24 cellular contexts compared by ENCODE assay signal in genomic region chr20:1927217-1927616, GRCh38. TPM values are rescaled to one million over a fixed set of nuclear protein-coding genes. Genes with fewer than 3 reads are reported as not detected.
DNase-seq lines count a peak whose midpoint lies in the region; ATAC-seq and TF ChIP-seq lines count a peak whose summit lies in the region.
"Had no signal": no experiment of that assay in that cellular context is flagged by ENCODE, and none has a peak within 500 bp of the region (broad histone marks: within the 10 kb centered on the region; RNA-seq: fewer than 3 reads in every experiment).

No MANE protein-coding gene starts in this region.

- H3K9me3 Mint-ChIP-seq in CD14-positive monocyte (no peaks in the 10 kb centered on the region), endodermal cell (no peaks in the 10 kb centered on the region)
- H3K9me3 Mint-ChIP-seq in activated CD8-positive, alpha-beta T cell treated with anti-CD3 and anti-CD28 coated beads, Interleukin-2, amount 10 ng/mL, durations not matched to agents 7 days and 5 days (ENCODE audit: insufficient read depth) = no peaks in the 10 kb centered on the region

- H3K27ac ChIP-seq in angular gyrus (ENCODE audit: low read depth, low read length) (peak overlapping the region; percentile 75), lower lobe of right lung (peak overlapping the region; percentile 43), temporal lobe (ENCODE audit: low read depth, low read length) (peak overlapping the region; percentile 79), body of pancreas (no peak overlapping the region), endodermal cell (ENCODE audit: low read depth, low read length) (no peak overlapping the region), RWPE1 (no peak overlapping the region)
- H3K27ac ChIP-seq: C4-2B, SJCRH30 had no signal

- peaks cover 7% of the 10 kb centered on the region for H3K27me3 ChIP-seq in lower lobe of right lung (ENCODE audit: low read depth)
- no peaks in the 10 kb centered on the region for H3K27me3 ChIP-seq in body of pancreas
- no peaks in the 10 kb centered on the region for H3K27me3 ChIP-seq in endodermal cell (ENCODE audit: control insufficient read depth, insufficient read depth, low read length, poor library complexity, severe bottlenecking)
- H3K27me3 ChIP-seq: MG63, SJCRH30 had no signal

- 46 to 51% methylated on average over 8 of the region's 8 CpGs for WGBS in body of pancreas, 2 donors
- WGBS in endodermal cell (ENCODE audit: insufficient coverage in 1 of 2, insufficient read length in 1 of 2), 2 experiments = 86 to 100% methylated on average over 6 to 8 of the region's 8 CpGs

- intact Hi-C loops in CD14-positive monocyte (cut with micrococcal nuclease) = loop anchor here in 1 of 2 donors (5.0 kb wide), 1 partner anchor 35 kb away; no protein-coding TSS in a partner anchor
- intact Hi-C loops in lower lobe of right lung (cut with DNase I) = no loop called here
- intact Hi-C loops in body of pancreas (cut with DNase I) = no loop called here

- H3K9ac ChIP-seq in endodermal cell (ENCODE audit: extremely low read depth, low read length, poor library complexity, severe bottlenecking) = no peak overlapping the region

- H3K27ac Mint-ChIP-seq in CD14-positive monocyte (peak overlapping the region in 6 of 7 donors; percentile 3 to 75 (median 66)), endodermal cell (no peak overlapping the region)
- H3K27ac Mint-ChIP-seq in activated CD8-positive, alpha-beta T cell treated with anti-CD3 and anti-CD28 coated beads, Interleukin-2, amount 10 ng/mL, durations not matched to agents 7 days and 5 days = no peak overlapping the region

- H3K4me3 Mint-ChIP-seq in CD14-positive monocyte = no peak overlapping the region
- H3K4me3 Mint-ChIP-seq in endodermal cell = no peak overlapping the region
- no peak overlapping the region for H3K4me3 Mint-ChIP-seq in activated CD8-positive, alpha-beta T cell treated with anti-CD3 and anti-CD28 coated beads, Interleukin-2, amount 10 ng/mL, durations not matched to agents 7 days and 5 days

- H3K9me3 ChIP-seq in lower lobe of right lung (no peaks in the 10 kb centered on the region), body of pancreas (no peaks in the 10 kb centered on the region), endodermal cell (ENCODE audit: control insufficient read depth, low read length) (no peaks in the 10 kb centered on the region)
- H3K9me3 ChIP-seq: MG63, SJCRH30 had no signal

- DNase-seq in CD14-positive monocyte (ENCODE audit: low spot score) (no peak), lower lobe of right lung (no peak), body of pancreas (no peak), endodermal cell (no peak), RWPE1 (ENCODE audit: low spot score) (no peak)
- DNase-seq in activated CD8-positive, alpha-beta T cell treated with anti-CD3 and anti-CD28 coated beads, Interleukin-2, amount 10 ng/mL, durations not matched to agents 7 days and 5 days = no peak
- DNase-seq: DMS153; DND-41; HCEC 1CT; IMR-90; KG1; MG63; NCI-H2029; NCI-H446 treated with DMSO at 0.1 percent for 48 hours; NCI-H526; NCI-H82; NK-92 treated with Interleukin-12 subunit alpha and Interleukin-12 subunit beta, amount 100 ng/mL, for 24 hours; PC-3; SJCRH30 had no signal

- H3K4me1 ChIP-seq in lower lobe of right lung (peaks cover 11% of the 10 kb centered on the region), body of pancreas (peaks cover 20% of the 10 kb centered on the region), endodermal cell (ENCODE audit: control insufficient read depth, insufficient read depth, low read length) (no peaks in the 10 kb centered on the region)
- H3K4me1 ChIP-seq: SJCRH30 had no signal

- CTCF ChIA-PET in RWPE1 (lab: Yijun Ruan, JAX) = no interaction called here
- CTCF ChIA-PET in activated CD8-positive, alpha-beta T cell treated with anti-CD3 and anti-CD28 coated beads, Interleukin-2, amount 10 ng/mL, durations not matched to agents 7 days and 5 days (lab: Charles Lee) = no interaction called here

- ATAC-seq in lower lobe of right lung (peak in 1 of 2 donors; percentile 29), body of pancreas (no peak)
- ATAC-seq in activated CD8-positive, alpha-beta T cell treated with anti-CD3 and anti-CD28 coated beads, Interleukin-2, amount 10 ng/mL, durations not matched to agents 7 days and 5 days = no peak
- ATAC-seq: PC-3, Right ventricle myocardium inferior, SK-N-SH treated with all-trans-retinoic acid at 6 μM for 48 hours had no signal

- H3K27me3 Mint-ChIP-seq in CD14-positive monocyte (ENCODE audit: low read depth in 3 of 3) (peaks cover 0 to 2% (median 2%) of the 10 kb centered on the region in 3 donors), endodermal cell (ENCODE audit: insufficient read depth) (no peaks in the 10 kb centered on the region)
- peaks cover 5% of the 10 kb centered on the region for H3K27me3 Mint-ChIP-seq in activated CD8-positive, alpha-beta T cell treated with anti-CD3 and anti-CD28 coated beads, Interleukin-2, amount 10 ng/mL, durations not matched to agents 7 days and 5 days (ENCODE audit: low read depth)

- H3K4me1 Mint-ChIP-seq in CD14-positive monocyte = peaks cover 25% of the 10 kb centered on the region
- peaks cover 5% of the 10 kb centered on the region for H3K4me1 Mint-ChIP-seq in endodermal cell
- H3K4me1 Mint-ChIP-seq in activated CD8-positive, alpha-beta T cell treated with anti-CD3 and anti-CD28 coated beads, Interleukin-2, amount 10 ng/mL, durations not matched to agents 7 days and 5 days (ENCODE audit: low read depth) = no peaks in the 10 kb centered on the region

- TF ChIP-seq CTCF in CD14-positive monocyte (IDR thresholded peaks at IDR 0.05) (no peak), lower lobe of right lung (IDR thresholded peaks at IDR 0.05) (no peak), body of pancreas (IDR thresholded peaks at IDR 0.05) (no peak), endodermal cell (conservative IDR thresholded peaks at IDR 0.05) (no peak), RWPE1 (conservative IDR thresholded peaks at IDR 0.05; ENCODE audit: low read depth) (no peak)

- H3K36me3 Mint-ChIP-seq in CD14-positive monocyte (peaks cover 94 to 100% of the 10 kb centered on the region in 2 donors), endodermal cell (ENCODE audit: low read depth) (peaks cover 3% of the 10 kb centered on the region)
- no peaks in the 10 kb centered on the region for H3K36me3 Mint-ChIP-seq in activated CD8-positive, alpha-beta T cell treated with anti-CD3 and anti-CD28 coated beads, Interleukin-2, amount 10 ng/mL, durations not matched to agents 7 days and 5 days (ENCODE audit: low read depth)

- no peak for TF ChIP-seq POLR2A in body of pancreas (IDR thresholded peaks at IDR 0.05)

- no peak overlapping the region for H3K4me3 ChIP-seq in lower lobe of right lung
- no peak overlapping the region for H3K4me3 ChIP-seq in body of pancreas
- H3K4me3 ChIP-seq in endodermal cell (ENCODE audit: low read length) = no peak overlapping the region
- H3K4me3 ChIP-seq: MG63, SJCRH30 had no signal

- H3K36me3 ChIP-seq in lower lobe of right lung (peaks cover 47% of the 10 kb centered on the region), body of pancreas (replicated peaks in 1 of 2; ENCODE audit: insufficient read depth in 1 of 2, low read depth in 2 of 2) (no peaks in the 10 kb centered on the region), endodermal cell (ENCODE audit: control insufficient read depth, insufficient read depth, low read length) (no peaks in the 10 kb centered on the region)
- H3K36me3 ChIP-seq: SJCRH30 had no signal

- POLR2A ChIA-PET in RWPE1 (lab: Yijun Ruan, JAX; ENCODE audit: low non-redundant PET) = no interaction called here
- POLR2A ChIA-PET in activated CD8-positive, alpha-beta T cell treated with anti-CD3 and anti-CD28 coated beads, Interleukin-2, amount 10 ng/mL, durations not matched to agents 7 days and 5 days (lab: Charles Lee) = no interaction called here

RNA-seq across cellular contexts. Expression of gene SIRPA, which starts 32.0 kb away (rescaled TPM):
- 10 to 100 TPM; 28.4 to 58.3 TPM for polyA plus RNA-seq in CD14-positive monocyte
- total RNA-seq in lower lobe of right lung (130 TPM), temporal lobe (9.3 TPM), body of pancreas (10 to 100 TPM; 15.0 to 20.1 TPM), endodermal cell (1 to 10 TPM; 5.1 to 6.3 TPM)
- 11.6 TPM for polyA plus RNA-seq in endodermal cell (2013, experiment 1 of 2)
- 11.1 TPM for polyA plus RNA-seq in endodermal cell (2013, experiment 2 of 2)
- total RNA-seq in activated CD8-positive, alpha-beta T cell treated with anti-CD3 and anti-CD28 coated beads, Interleukin-2, amount 10 ng/mL, durations not matched to agents 7 days and 5 days = not detected

Comparison
In these comparisons a context has a peak if more than half of its experiments do, and no peak if none do; other contexts are left out.
1. H3K27ac Mint-ChIP-seq: peak in CD14-positive monocyte (6 of 7); none in endodermal cell (single experiment) and activated CD8-positive, alpha-beta T cell treated with anti-CD3 and anti-CD28 coated beads, Interleukin-2, amount 10 ng/mL, durations not matched to agents 7 days and 5 days (single experiment).
2. H3K27ac ChIP-seq: peak in angular gyrus (single experiment), lower lobe of right lung (single experiment) and temporal lobe (single experiment); none in body of pancreas (0 of 4), endodermal cell (single experiment) and RWPE1 (single experiment).
3. RNA of gene SIRPA, which starts 32.0 kb away (total RNA-seq): 130 TPM in lower lobe of right lung (single experiment), 15.0 to 20.1 TPM in body of pancreas, 9.3 TPM in temporal lobe (single experiment) and 5.1 to 6.3 TPM in endodermal cell; not detected in activated CD8-positive, alpha-beta T cell treated with anti-CD3 and anti-CD28 coated beads, Interleukin-2, amount 10 ng/mL, durations not matched to agents 7 days and 5 days; every median in the first group is over 4 times any median in the second.